8 cellular contexts compared by ENCODE assay signal in genomic region chr19:1445185-1445931, GRCh38. TPM values are rescaled to one million over a fixed set of nuclear protein-coding genes. Genes with fewer than 3 reads are reported as not detected.
A peak's percentile ranks its signal among the peaks of the same experiment; 100 is the strongest.
DNase-seq lines count a peak whose midpoint lies in the region; ATAC-seq, FAIRE-seq and TF ChIP-seq lines count a peak whose summit lies in the region.

No MANE protein-coding gene starts in this region.

- H4K20me1 ChIP-seq in K562 (replicated peaks; ENCODE audit: control insufficient read depth, insufficient read depth, low read length) = peaks cover 22% of the 10 kb centered on the region

- H3K9me3 Mint-ChIP-seq in CD4-positive, alpha-beta memory T cell = peaks cover 0 to 4% (median 0%) of the 10 kb centered on the region in 8 donors

- TF ChIP-seq POLR2A in K562 (conservative IDR thresholded peaks at IDR 0.05) = no peak

- peak; percentile 61 for TF ChIP-seq RAD21 in K562 (CRISPR knock-in tag; conservative IDR thresholded peaks at IDR 0.05 in 1 of 2, IDR thresholded peaks at IDR 0.05 in 1 of 2)

- peak overlapping the region; percentile 53 to 82 (median 70) for H3K4me3 Mint-ChIP-seq in CD4-positive, alpha-beta memory T cell

- POLR2A ChIA-PET in CD4-positive, alpha-beta memory T cell (lab: Charles Lee; ENCODE audit: partially characterized antibody) = interaction anchor here (0.9 to 3.8 kb wide), 8 partner anchors 10 to 176 kb away, joined by 3 to 20 read pairs (median 5); partner anchors contain the start of genes CIRBP and REEP6
- POLR2A ChIA-PET in K562 (lab: Yijun Ruan, JAX) = interaction anchor here (0.6 to 1.3 kb wide), 5 partner anchors 8 to 770 kb away, joined by 3 to 6 read pairs (median 4); no protein-coding TSS in a partner anchor

- peaks cover 21% of the 10 kb centered on the region for H3K79me2 ChIP-seq in K562 (ENCODE audit: control insufficient read depth, insufficient read depth, low read length)

- H2AFZ ChIP-seq in K562 (ENCODE audit: low read depth, low read length) = peak overlapping the region; percentile 60

- in situ Hi-C loops in K562 (cut with MboI) = no loop called here

- TF ChIP-seq CTCF in K562 (IDR thresholded peaks at IDR 0.05 in 2 of 3, conservative IDR thresholded peaks at IDR 0.05 in 1 of 3; ENCODE audit: insufficient read depth in 2 of 3, low read depth in 1 of 3, low read length in 3 of 3) = peak; percentile 90 to 94 (median 91)

- H3K36me3 ChIP-seq in CD4-positive, alpha-beta memory T cell (ENCODE audit: insufficient read depth, low read length) = peaks cover 20% of the 10 kb centered on the region
- H3K36me3 ChIP-seq in K562 (ENCODE audit: control insufficient read depth, insufficient read depth, low read length) (peaks cover 25% of the 10 kb centered on the region), iPS-18a (ENCODE audit: control insufficient read depth, low read depth, low read length) (peaks cover 17% of the 10 kb centered on the region), skeletal muscle tissue (ENCODE audit: control insufficient read depth in 3 of 3, insufficient read depth in 3 of 3, low read length in 3 of 3) (peaks cover 14 to 23% (median 15%) of the 10 kb centered on the region in 3 donors)

- peaks cover 27% of the 10 kb centered on the region for H3K27me3 ChIP-seq in CD4-positive, alpha-beta memory T cell (ENCODE audit: insufficient read depth, low read length)
- H3K27me3 ChIP-seq in K562 (ENCODE audit: control insufficient read depth in 2 of 2, insufficient read depth in 2 of 2, low read length in 2 of 2) (peaks cover 0 to 1% of the 10 kb centered on the region in 2 experiments; a peak in 1 of 5 replicates), iPS-18a (ENCODE audit: control insufficient read depth, insufficient read depth, low read length) (peaks cover 62% of the 10 kb centered on the region), skeletal muscle tissue (ENCODE audit: control insufficient read depth in 3 of 3, insufficient read depth in 3 of 3, low read length in 3 of 3) (peaks cover 37 to 48% (median 45%) of the 10 kb centered on the region in 3 donors)

- peak overlapping the region; percentile 22 for H3K27ac ChIP-seq in CD4-positive, alpha-beta memory T cell (ENCODE audit: low read depth, low read length)
- H3K27ac ChIP-seq in K562 (ENCODE audit: extremely low read depth, low read depth, low read length) (peak overlapping the region; percentile 47; the same call in 2 of the 3 replicates), iPS-18a (ENCODE audit: low read length) (no peak overlapping the region), skeletal muscle tissue (ENCODE audit: low read depth, low read length) (no peak overlapping the region)

- H3K4me1 Mint-ChIP-seq in CD4-positive, alpha-beta memory T cell = peaks cover 4 to 47% (median 16%) of the 10 kb centered on the region in 4 donors

- H3K4me2 ChIP-seq in K562 (ENCODE audit: insufficient read depth, low read length) = peak overlapping the region; percentile 75

- TF ChIP-seq EP300 in K562 (IDR thresholded peaks at IDR 0.05; ENCODE audit: low read length) = no peak; the same call in 1 of the 2 replicates

- no TSS peak for BruUV-seq in K562 (replicated peaks; lab: Mats Ljungman, UMichigan)

- peak; percentile 68 to 82 (median 74) for DNase-seq in CD4-positive, alpha-beta memory T cell
- peak; percentile 54 for DNase-seq in M059J (ENCODE audit: low read depth)
- peak; percentile 59 for DNase-seq in T1000 (lab: John Stamatoyannopoulos, UW)
- DNase-seq in K562 (ENCODE audit: extremely low read depth in 1 of 4, low spot score in 3 of 4) = peak; percentile 82 to 89 (median 85)
- no peak for DNase-seq in OCI-M2 (lab: John Stamatoyannopoulos, UW; ENCODE audit: unreplicated experiment)

- peak; percentile 61 for FAIRE-seq in K562 (lab: Jason Lieb, UNC)

- peaks cover 17 to 20% of the 10 kb centered on the region in 2 donors for H3K27me3 Mint-ChIP-seq in CD4-positive, alpha-beta memory T cell

- 2% methylated on average over 23 of the region's 70 CpGs for WGBS in K562 (ENCODE audit: insufficient coverage, low coverage, missing lambda C conversion rate)

- no peaks in the 10 kb centered on the region for H3K9me1 ChIP-seq in K562 (ENCODE audit: control insufficient read depth, insufficient read depth, low read length)

- no peaks in the 10 kb centered on the region for H3K9me3 ChIP-seq in CD4-positive, alpha-beta memory T cell (ENCODE audit: control insufficient read depth in 1 of 2, low read length in 2 of 2)
- H3K9me3 ChIP-seq in K562 (replicated peaks; ENCODE audit: control insufficient read depth, insufficient read depth, low read depth, low read length) = no peaks in the 10 kb centered on the region
- H3K9me3 ChIP-seq in iPS-18a (ENCODE audit: control insufficient read depth, low read depth, low read length) = no peaks in the 10 kb centered on the region
- no peaks in the 10 kb centered on the region for H3K9me3 ChIP-seq in skeletal muscle tissue (ENCODE audit: control insufficient read depth in 3 of 3, low read length in 3 of 3)

- peak; percentile 57 for ATAC-seq in GM21381 (IDR thresholded peaks at IDR 0.05; ENCODE audit: unreplicated experiment)
- ATAC-seq in K562 = peak; percentile 84

- peaks cover 20 to 24% of the 10 kb centered on the region in 2 donors for H3K36me3 Mint-ChIP-seq in CD4-positive, alpha-beta memory T cell

- H3K4me1 ChIP-seq in CD4-positive, alpha-beta memory T cell (ENCODE audit: insufficient read depth, low read length) = peaks cover 40% of the 10 kb centered on the region
- H3K4me1 ChIP-seq in K562 (replicated peaks in 1 of 2; ENCODE audit: control insufficient read depth in 2 of 2, insufficient read depth in 2 of 2, low read length in 2 of 2) (peaks cover 33 to 82% of the 10 kb centered on the region in 2 experiments), iPS-18a (ENCODE audit: control insufficient read depth, low read depth, low read length) (no peaks in the 10 kb centered on the region), skeletal muscle tissue (ENCODE audit: control insufficient read depth in 3 of 3, insufficient read depth in 3 of 3, low read length in 3 of 3) (peaks cover 0 to 17% (median 13%) of the 10 kb centered on the region in 3 donors)

- peak overlapping the region in 1 of 2 donors; percentile 57 for H3K4me3 ChIP-seq in CD4-positive, alpha-beta memory T cell (ENCODE audit: low read length in 2 of 2)
- H3K4me3 ChIP-seq in K562 (peak overlapping the region; percentile 41), iPS-18a (ENCODE audit: low read length) (peak overlapping the region; percentile 62), skeletal muscle tissue (ENCODE audit: low read length in 3 of 3) (peak overlapping the region in 2 of 3 donors; percentile 29 to 46)

- CTCF ChIA-PET in CD4-positive, alpha-beta memory T cell (lab: Charles Lee; ENCODE audit: partially characterized antibody) = interaction anchor here (1.0 to 1.9 kb wide), 8 partner anchors 9 to 63 kb away, joined by 3 to 9 read pairs (median 4); no protein-coding TSS in a partner anchor
- CTCF ChIA-PET in K562 (lab: Yijun Ruan, JAX; ENCODE audit: low intra/inter-chr PET ratio) = interaction anchor here (0.8 to 1.1 kb wide), 2 partner anchors 31 to 68 kb away, joined by 3 to 6 read pairs; partner anchors contain the start of gene ADAMTSL5

- peak overlapping the region in 4 of 7 donors; percentile 25 to 99 (median 54) for H3K27ac Mint-ChIP-seq in CD4-positive, alpha-beta memory T cell

- H3K9ac ChIP-seq in K562 (ENCODE audit: insufficient read depth in 1 of 2, low read depth in 2 of 2, low read length in 2 of 2) = peak overlapping the region; percentile 57 to 87
- no peak overlapping the region for H3K9ac ChIP-seq in iPS-18a (ENCODE audit: low read length)
- peak overlapping the region in 1 of 3 donors; percentile 33 for H3K9ac ChIP-seq in skeletal muscle tissue (ENCODE audit: low read depth in 1 of 3, low read length in 3 of 3)

- intact Hi-C loops in CD4-positive, alpha-beta memory T cell (cut with micrococcal nuclease) = loop anchor here (1.0 to 2.0 kb wide), 3 partner anchors 25 to 68 kb away; partner anchors contain the start of genes ADAMTSL5 and PCSK4
- intact Hi-C loops in K562 (cut with micrococcal nuclease) = loop anchor here (10.0 kb wide), 1 partner anchor 171 kb away; the partner anchor contains the start of gene FAM174C

RNA-seq across cellular contexts. Expression of gene APC2, which starts 4.6 kb away (rescaled TPM):
- not detected for total RNA-seq in CD4-positive, alpha-beta memory T cell
- not detected for polyA plus RNA-seq in CD4-positive, alpha-beta memory T cell
- total RNA-seq in M059J (2014; rRNA removed; shearing (Covaris generic)) = 0.49 TPM in 1 of 2 replicates, not detected in the other
- 0.56 and 1.4 TPM in 2 replicates for total RNA-seq in K562 (2011; cell fraction: chromatin; rRNA removed; ENCODE audit: low replicate concordance)
- total RNA-seq in K562 (2011; cell fraction: nucleolus; rRNA removed) = 0.66 and 1.3 TPM in 2 replicates
- total RNA-seq in K562 (2011; cell fraction: nucleoplasm; rRNA removed) = 0.44 and 0.53 TPM in 2 replicates
- total RNA-seq in K562 (2014; rRNA removed) (0.05 and 0.08 TPM in 2 replicates), K562 (2014; rRNA removed; fragmentation: Illumina TruSeq; extraction: Trizol) (0.04 TPM in 1 of 2 replicates, not detected in the other), K562 (2015; rRNA removed; fragmentation: Illumina TruSeq; extraction: Trizol) (0.04 TPM in 1 of 2 replicates, not detected in the other), K562 (2021) (0.27 and 0.40 TPM in 2 replicates), skeletal muscle tissue (1.0 TPM)
- polyA plus RNA-seq in K562 (2011; rRNA removed) (0.01 and 0.06 TPM in 2 replicates), K562 (2014; fragmentation: Illumina TruSeq; extraction: Trizol) (0.01 TPM in 2 replicates), K562 (2014; fragmentation: Nextera tagmentation; extraction: Ambion mirVana) (not detected), K562 (2014; rRNA removed) (0.04 and 0.09 TPM in 2 replicates)
- polyA plus RNA-seq in K562 (2011; cell fraction: cytosol; rRNA removed) = 0.03 and 0.04 TPM in 2 replicates
- 0.13 and 0.21 TPM in 2 replicates for polyA plus RNA-seq in K562 (2011; cell fraction: nucleus; rRNA removed)
- polyA plus RNA-seq in K562 (2012) = 0.43 and 0.48 TPM in 2 replicates
- 0.06 and 0.07 TPM in 2 replicates for polyA minus RNA-seq in K562 (2011; rRNA and poly(A)+ RNA removed)
- polyA minus RNA-seq in K562 (2011; cell fraction: cytosol; rRNA and poly(A)+ RNA removed) = not detected in 2 replicates
- 0.27 and 0.33 TPM in 2 replicates for polyA minus RNA-seq in K562 (2011; cell fraction: nucleus; rRNA and poly(A)+ RNA removed)

RNA-seq across cellular contexts. Expression of gene RPS15, which starts 7.2 kb away (rescaled TPM):
- total RNA-seq in CD4-positive, alpha-beta memory T cell = 1,000 to 10,000 TPM; 1,715 to 1,828 TPM
- polyA plus RNA-seq in CD4-positive, alpha-beta memory T cell = 1,000 to 10,000 TPM; 2,575 to 2,757 TPM
- total RNA-seq in M059J (2014; rRNA removed; shearing (Covaris generic)) = 1,527 and 2,021 TPM in 2 replicates
- total RNA-seq in K562 (2011; cell fraction: chromatin; rRNA removed; ENCODE audit: low replicate concordance) = 72.0 and 238 TPM in 2 replicates
- 545 and 547 TPM in 2 replicates for total RNA-seq in K562 (2011; cell fraction: nucleolus; rRNA removed)
- 383 and 585 TPM in 2 replicates for total RNA-seq in K562 (2011; cell fraction: nucleoplasm; rRNA removed)
- total RNA-seq in K562 (2014; rRNA removed) = 2,649 and 2,867 TPM in 2 replicates
- total RNA-seq in K562 (2014; rRNA removed; fragmentation: Illumina TruSeq; extraction: Trizol) = 407 and 630 TPM in 2 replicates
- total RNA-seq in K562 (2015; rRNA removed; fragmentation: Illumina TruSeq; extraction: Trizol) = 1,267 and 1,272 TPM in 2 replicates
- 2,126 and 2,254 TPM in 2 replicates for total RNA-seq in K562 (2021)
- 957 and 1,566 TPM in 2 replicates for polyA plus RNA-seq in K562 (2011; rRNA removed)
- 3,186 and 4,296 TPM in 2 replicates for polyA plus RNA-seq in K562 (2011; cell fraction: cytosol; rRNA removed)
- 907 and 973 TPM in 2 replicates for polyA plus RNA-seq in K562 (2011; cell fraction: nucleus; rRNA removed)
- polyA plus RNA-seq in K562 (2012) = 2,701 and 2,899 TPM in 2 replicates
- polyA plus RNA-seq in K562 (2014; fragmentation: Illumina TruSeq; extraction: Trizol) = 912 and 1,907 TPM in 2 replicates
- 100 to 1,000 TPM; 605 to 818 TPM for polyA plus RNA-seq in K562 (2014; fragmentation: Nextera tagmentation; extraction: Ambion mirVana)
- 2,791 and 3,285 TPM in 2 replicates for polyA plus RNA-seq in K562 (2014; rRNA removed)
- 202 and 239 TPM in 2 replicates for polyA minus RNA-seq in K562 (2011; rRNA and poly(A)+ RNA removed)
- polyA minus RNA-seq in K562 (2011; cell fraction: cytosol; rRNA and poly(A)+ RNA removed) = 1,242 and 1,610 TPM in 2 replicates
- 152 and 304 TPM in 2 replicates for polyA minus RNA-seq in K562 (2011; cell fraction: nucleus; rRNA and poly(A)+ RNA removed)
- total RNA-seq in skeletal muscle tissue = 354 TPM

RNA-seq across cellular contexts. Expression of gene C19orf25, which starts 33.7 kb away (rescaled TPM):
- total RNA-seq in CD4-positive, alpha-beta memory T cell = 10 to 100 TPM; 68.8 to 79.8 TPM
- polyA plus RNA-seq in CD4-positive, alpha-beta memory T cell = 10 to 100 TPM; 41.5 to 48.9 TPM
- total RNA-seq in M059J (2014; rRNA removed; shearing (Covaris generic)) = 35.6 and 47.7 TPM in 2 replicates
- 67.3 and 231 TPM in 2 replicates for total RNA-seq in K562 (2011; cell fraction: chromatin; rRNA removed; ENCODE audit: low replicate concordance)
- total RNA-seq in K562 (2011; cell fraction: nucleolus; rRNA removed) = 138 and 165 TPM in 2 replicates
- 70.2 and 72.2 TPM in 2 replicates for total RNA-seq in K562 (2011; cell fraction: nucleoplasm; rRNA removed)
- 79.4 and 86.1 TPM in 2 replicates for total RNA-seq in K562 (2014; rRNA removed)
- 6.5 and 9.6 TPM in 2 replicates for total RNA-seq in K562 (2014; rRNA removed; fragmentation: Illumina TruSeq; extraction: Trizol)
- total RNA-seq in K562 (2015; rRNA removed; fragmentation: Illumina TruSeq; extraction: Trizol) = 40.6 and 42.3 TPM in 2 replicates
- 68.3 and 73.1 TPM in 2 replicates for total RNA-seq in K562 (2021)
- polyA plus RNA-seq in K562 (2011; rRNA removed) = 25.3 and 27.6 TPM in 2 replicates
- polyA plus RNA-seq in K562 (2011; cell fraction: cytosol; rRNA removed) = 55.4 and 125 TPM in 2 replicates
- polyA plus RNA-seq in K562 (2011; cell fraction: nucleus; rRNA removed) = 35.5 and 63.8 TPM in 2 replicates
- 46.1 and 46.4 TPM in 2 replicates for polyA plus RNA-seq in K562 (2012)
- 36.1 and 45.1 TPM in 2 replicates for polyA plus RNA-seq in K562 (2014; fragmentation: Illumina TruSeq; extraction: Trizol)
- 1 to 10 TPM in 1 of 2 experiments, under 1 TPM in 1; 0.79 to 4.5 TPM for polyA plus RNA-seq in K562 (2014; fragmentation: Nextera tagmentation; extraction: Ambion mirVana)
- polyA plus RNA-seq in K562 (2014; rRNA removed) = 96.0 TPM in 2 replicates
- polyA minus RNA-seq in K562 (2011; rRNA and poly(A)+ RNA removed) = 2.2 and 6.5 TPM in 2 replicates
- 21.9 and 26.5 TPM in 2 replicates for polyA minus RNA-seq in K562 (2011; cell fraction: cytosol; rRNA and poly(A)+ RNA removed)
- polyA minus RNA-seq in K562 (2011; cell fraction: nucleus; rRNA and poly(A)+ RNA removed) = 18.2 and 20.3 TPM in 2 replicates
- total RNA-seq in skeletal muscle tissue = 11.5 TPM

RNA-seq across cellular contexts. Expression of gene DAZAP1, which starts 38.0 kb away (rescaled TPM):
- total RNA-seq in CD4-positive, alpha-beta memory T cell = 100 to 1,000 TPM; 143 to 152 TPM
- 1 to 10 TPM; 2.5 to 9.1 TPM for polyA plus RNA-seq in CD4-positive, alpha-beta memory T cell
- 87.7 and 97.6 TPM in 2 replicates for total RNA-seq in M059J (2014; rRNA removed; shearing (Covaris generic))
- total RNA-seq in K562 (2011; cell fraction: chromatin; rRNA removed; ENCODE audit: low replicate concordance) = 223 and 289 TPM in 2 replicates
- total RNA-seq in K562 (2011; cell fraction: nucleolus; rRNA removed) = 105 and 117 TPM in 2 replicates
- 149 and 185 TPM in 2 replicates for total RNA-seq in K562 (2011; cell fraction: nucleoplasm; rRNA removed)
- total RNA-seq in K562 (2014; rRNA removed) = 222 and 244 TPM in 2 replicates
- total RNA-seq in K562 (2014; rRNA removed; fragmentation: Illumina TruSeq; extraction: Trizol) = 77.7 and 78.7 TPM in 2 replicates
- total RNA-seq in K562 (2015; rRNA removed; fragmentation: Illumina TruSeq; extraction: Trizol) = 139 and 143 TPM in 2 replicates
- 287 and 289 TPM in 2 replicates for total RNA-seq in K562 (2021)
- 125 and 155 TPM in 2 replicates for polyA plus RNA-seq in K562 (2011; rRNA removed)
- 57.6 and 123 TPM in 2 replicates for polyA plus RNA-seq in K562 (2011; cell fraction: cytosol; rRNA removed)
- polyA plus RNA-seq in K562 (2011; cell fraction: nucleus; rRNA removed) = 177 and 237 TPM in 2 replicates
- 116 and 140 TPM in 2 replicates for polyA plus RNA-seq in K562 (2012)
- polyA plus RNA-seq in K562 (2014; fragmentation: Illumina TruSeq; extraction: Trizol) = 142 and 156 TPM in 2 replicates
- polyA plus RNA-seq in K562 (2014; fragmentation: Nextera tagmentation; extraction: Ambion mirVana) = 10 to 100 TPM; 10.8 to 13.3 TPM
- 250 and 266 TPM in 2 replicates for polyA plus RNA-seq in K562 (2014; rRNA removed)
- 29.7 and 47.1 TPM in 2 replicates for polyA minus RNA-seq in K562 (2011; rRNA and poly(A)+ RNA removed)
- polyA minus RNA-seq in K562 (2011; cell fraction: cytosol; rRNA and poly(A)+ RNA removed) = 61.3 and 62.0 TPM in 2 replicates
- polyA minus RNA-seq in K562 (2011; cell fraction: nucleus; rRNA and poly(A)+ RNA removed) = 38.8 and 60.8 TPM in 2 replicates
- 27.1 TPM for total RNA-seq in skeletal muscle tissue

RNA-seq across cellular contexts. Expression of gene GAMT, which starts 44.0 kb away (rescaled TPM):
- total RNA-seq in CD4-positive, alpha-beta memory T cell = 10 to 100 TPM; 15.9 to 16.2 TPM
- 10 to 100 TPM; 19.3 to 20.3 TPM for polyA plus RNA-seq in CD4-positive, alpha-beta memory T cell
- total RNA-seq in M059J (2014; rRNA removed; shearing (Covaris generic)) = 33.2 and 37.7 TPM in 2 replicates
- 8.0 and 26.2 TPM in 2 replicates for total RNA-seq in K562 (2011; cell fraction: chromatin; rRNA removed; ENCODE audit: low replicate concordance)
- total RNA-seq in K562 (2011; cell fraction: nucleolus; rRNA removed) = 17.6 and 18.7 TPM in 2 replicates
- 11.9 and 13.9 TPM in 2 replicates for total RNA-seq in K562 (2011; cell fraction: nucleoplasm; rRNA removed)
- total RNA-seq in K562 (2014; rRNA removed) (35.2 and 47.8 TPM in 2 replicates), K562 (2014; rRNA removed; fragmentation: Illumina TruSeq; extraction: Trizol) (6.1 and 11.1 TPM in 2 replicates), K562 (2015; rRNA removed; fragmentation: Illumina TruSeq; extraction: Trizol) (25.9 and 28.7 TPM in 2 replicates), K562 (2021) (35.3 and 37.5 TPM in 2 replicates), skeletal muscle tissue (101 TPM)
- polyA plus RNA-seq in K562 (2011; rRNA removed) (27.2 and 42.1 TPM in 2 replicates), K562 (2014; fragmentation: Illumina TruSeq; extraction: Trizol) (26.2 and 35.1 TPM in 2 replicates), K562 (2014; fragmentation: Nextera tagmentation; extraction: Ambion mirVana) (1 to 10 TPM; 1.3 to 2.1 TPM), K562 (2014; rRNA removed) (33.3 and 37.8 TPM in 2 replicates)
- 46.5 and 96.1 TPM in 2 replicates for polyA plus RNA-seq in K562 (2011; cell fraction: cytosol; rRNA removed)
- 23.4 and 27.7 TPM in 2 replicates for polyA plus RNA-seq in K562 (2011; cell fraction: nucleus; rRNA removed)
- polyA plus RNA-seq in K562 (2012) = 44.0 and 47.8 TPM in 2 replicates
- 8.4 and 12.9 TPM in 2 replicates for polyA minus RNA-seq in K562 (2011; rRNA and poly(A)+ RNA removed)
- 22.1 and 26.4 TPM in 2 replicates for polyA minus RNA-seq in K562 (2011; cell fraction: cytosol; rRNA and poly(A)+ RNA removed)
- 6.7 and 7.7 TPM in 2 replicates for polyA minus RNA-seq in K562 (2011; cell fraction: nucleus; rRNA and poly(A)+ RNA removed)

Comparison
In these comparisons a context has a peak if more than half of its experiments do, and no peak if none do; other contexts are left out.
1. H3K27ac ChIP-seq: peak in CD4-positive, alpha-beta memory T cell (single experiment) and K562 (single experiment); none in iPS-18a (single experiment) and skeletal muscle tissue (single experiment).